In the genomic region with DNA sequence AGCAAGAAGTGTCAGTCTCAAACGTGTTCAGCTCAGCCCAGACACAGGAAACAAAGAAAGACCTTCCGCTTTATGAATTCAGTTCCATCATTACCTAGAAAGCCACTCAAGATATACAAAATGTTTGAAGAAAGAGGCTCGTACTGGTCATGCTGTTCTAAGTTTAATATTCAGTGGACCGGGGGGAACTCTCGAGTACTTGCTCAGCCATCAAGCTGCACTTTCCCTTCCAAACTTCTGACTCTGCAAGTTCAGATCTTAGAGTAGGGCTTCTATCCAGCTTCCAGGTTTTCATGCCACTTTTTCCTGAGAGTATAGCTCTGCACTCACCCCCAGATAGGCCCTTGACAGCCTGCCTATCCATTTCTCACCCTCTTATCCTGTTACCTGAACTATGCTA, we compare ENCODE assay signal across 1 cellular context.
TF ChIP-seq lines count a peak whose summit lies in the region.

No MANE protein-coding gene starts in this region.

TF ChIP-seq in IMR-90, 13 proteins besides CTCF, POLR2A, EP300 and RAD21 (continued from another document):
- TF ChIP-seq, protein P1, sequence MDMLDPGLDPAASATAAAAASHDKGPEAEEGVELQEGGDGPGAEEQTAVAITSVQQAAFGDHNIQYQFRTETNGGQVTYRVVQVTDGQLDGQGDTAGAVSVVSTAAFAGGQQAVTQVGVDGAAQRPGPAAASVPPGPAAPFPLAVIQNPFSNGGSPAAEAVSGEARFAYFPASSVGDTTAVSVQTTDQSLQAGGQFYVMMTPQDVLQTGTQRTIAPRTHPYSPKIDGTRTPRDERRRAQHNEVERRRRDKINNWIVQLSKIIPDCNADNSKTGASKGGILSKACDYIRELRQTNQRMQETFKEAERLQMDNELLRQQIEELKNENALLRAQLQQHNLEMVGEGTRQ (IDR thresholded peaks at IDR 0.05; ENCODE audit: low read depth, low read length) = no peak
TF ChIP-seq in IMR-90: peak in this region for 0.
